In the genomic region with DNA sequence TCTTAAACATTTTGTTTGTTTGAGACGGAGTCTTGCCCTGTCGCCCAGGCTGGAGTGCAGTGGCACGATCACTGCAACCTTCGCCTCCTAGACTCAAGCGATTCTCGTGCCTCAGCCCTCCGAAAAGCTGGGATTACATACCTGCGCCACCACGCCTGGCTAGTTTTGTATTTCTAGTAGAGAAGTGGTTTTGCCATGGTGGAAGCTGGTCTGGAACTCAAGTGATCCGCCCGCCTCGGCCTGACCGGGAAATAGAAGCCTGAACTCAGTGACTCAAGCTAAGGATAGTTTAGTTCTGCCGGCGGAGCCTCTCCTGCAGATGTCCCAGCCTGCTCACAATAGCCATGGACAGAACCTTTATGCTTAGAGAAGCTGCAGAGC, we compare ENCODE assay signal across 8 cellular contexts. TPM values are rescaled to one million over a fixed set of nuclear protein-coding genes. Genes with fewer than 3 reads are reported as not detected.
DNase-seq lines count a peak whose midpoint lies in the region; ATAC-seq and TF ChIP-seq lines count a peak whose summit lies in the region.

No MANE protein-coding gene starts in this region.

- DNase-seq in NCI-H1436 (lab: John Stamatoyannopoulos, UW) (peak; percentile 8), NCI-H1436 treated with DMSO at 0.1 percent for 48 hours (lab: John Stamatoyannopoulos, UW) (no peak), KG1 (lab: John Stamatoyannopoulos, UW) (peak; percentile 42), WERI-Rb-1 (peak; percentile 21), endothelial cell (ENCODE audit: low spot score) (peak; percentile 33), mesendoderm (peak; percentile 60), stomach (peak; percentile 60)

- H2BK15ac ChIP-seq in mesendoderm (replicated peaks; ENCODE audit: low read depth), result no peak overlapping the region

- H3K79me2 ChIP-seq in mesendoderm (ENCODE audit: control insufficient read depth, insufficient read depth, low read length), result peaks cover 43% of the 10 kb centered on the region

- peak overlapping the region; percentile 82 for H4K8ac ChIP-seq in mesendoderm (ENCODE audit: low read depth, low read length)

- no peaks in the 10 kb centered on the region for H3K9me3 ChIP-seq in WERI-Rb-1 (ENCODE audit: severe bottlenecking)
- no peaks in the 10 kb centered on the region for H3K9me3 ChIP-seq in stomach

- H2BK5ac ChIP-seq in mesendoderm (ENCODE audit: low read length), result no peak overlapping the region

- H3K27ac ChIP-seq in WERI-Rb-1 (peak overlapping the region; percentile 96), mesendoderm (ENCODE audit: low read depth, low read length) (peak overlapping the region; percentile 89), stomach (peak overlapping the region; percentile 87 to 98 (median 92))

- H3K4me1 ChIP-seq in mesendoderm (ENCODE audit: control insufficient read depth, low read depth, low read length) (no peaks in the 10 kb centered on the region), stomach (peaks cover 17 to 54% (median 41%) of the 10 kb centered on the region in 4 donors)

- peak overlapping the region; percentile 70 for H3K9ac ChIP-seq in mesendoderm (ENCODE audit: low read length)

- H3K27ac Mint-ChIP-seq in endothelial cell (ENCODE audit: unreplicated experiment), result peak overlapping the region; percentile 100

- H3K4me3 ChIP-seq in WERI-Rb-1 (ENCODE audit: low read depth, low read length) (peak overlapping the region; percentile 84), mesendoderm (ENCODE audit: low read length) (peak overlapping the region; percentile 87), stomach (peak overlapping the region; percentile 52 to 80 (median 73))

- H3K4me1 Mint-ChIP-seq in endothelial cell (ENCODE audit: unreplicated experiment), result peaks cover 9% of the 10 kb centered on the region

- TF ChIP-seq CTCF in WERI-Rb-1 (IDR thresholded peaks at IDR 0.05; ENCODE audit: low read depth, low read length), result no peak
- no peak for TF ChIP-seq CTCF in endothelial cell (IDR thresholded peaks at IDR 0.05; ENCODE audit: unreplicated experiment)
- TF ChIP-seq CTCF in stomach (IDR thresholded peaks at IDR 0.05), result no peak

- peaks cover 7% of the 10 kb centered on the region for H3K36me3 Mint-ChIP-seq in endothelial cell (ENCODE audit: low read depth, unreplicated experiment)

- no peak overlapping the region for H2AK5ac ChIP-seq in mesendoderm (ENCODE audit: low read length)

- H3K27me3 ChIP-seq in WERI-Rb-1 (ENCODE audit: insufficient read depth, low read depth, severe bottlenecking) (no peaks in the 10 kb centered on the region), mesendoderm (ENCODE audit: insufficient read depth, low read length, poor library complexity) (no peaks in the 10 kb centered on the region), stomach (no peaks in the 10 kb centered on the region)

- H3K56ac ChIP-seq in mesendoderm (ENCODE audit: low read length), result peak overlapping the region; percentile 90

- H4K5ac ChIP-seq in mesendoderm (ENCODE audit: low read length), result no peak overlapping the region

- no peaks in the 10 kb centered on the region for H3K9me3 Mint-ChIP-seq in endothelial cell (ENCODE audit: unreplicated experiment)

- H3K36me3 ChIP-seq in WERI-Rb-1 (peaks cover 49% of the 10 kb centered on the region), mesendoderm (ENCODE audit: control insufficient read depth, insufficient read depth, low read length) (peaks cover 2% of the 10 kb centered on the region), stomach (peaks cover 0 to 31% (median 21%) of the 10 kb centered on the region in 4 donors)

- no peak overlapping the region for H3K4ac ChIP-seq in mesendoderm (ENCODE audit: low read depth, low read length)

- WGBS in mesendoderm (ENCODE audit: extremely low coverage, insufficient coverage, low lambda C conversion rate), result no CpG with 5 or more reads among the region's 15 CpGs
- WGBS in stomach, 5 donors, result 0 to 1% (median 0%) methylated on average over 11 to 15 of the region's 15 CpGs

- intact Hi-C loops in stomach (cut with DNase I; ENCODE audit: low total_unique reads), result no loop called here

- peak overlapping the region; percentile 98 for H3K4me3 Mint-ChIP-seq in endothelial cell (ENCODE audit: unreplicated experiment)

- peak overlapping the region; percentile 16 for H3K18ac ChIP-seq in mesendoderm (ENCODE audit: low read length)

- no peak for TF ChIP-seq EP300 in stomach (IDR thresholded peaks at IDR 0.05)

- peaks cover 10% of the 10 kb centered on the region for H3K79me1 ChIP-seq in mesendoderm (ENCODE audit: low read length)

- H3K23ac ChIP-seq in mesendoderm (ENCODE audit: low read length), result peak overlapping the region; percentile 37

- H3K27me3 Mint-ChIP-seq in endothelial cell (ENCODE audit: unreplicated experiment), result peaks cover 10% of the 10 kb centered on the region

- peak overlapping the region; percentile 1 for H3K4me2 ChIP-seq in mesendoderm (ENCODE audit: low read length)

- ATAC-seq in GM21723 (IDR thresholded peaks at IDR 0.05; ENCODE audit: unreplicated experiment), result peak; percentile 31

- TF ChIP-seq POLR2A in stomach (IDR thresholded peaks at IDR 0.05), result no peak

- H2BK120ac ChIP-seq in mesendoderm (ENCODE audit: low read depth, low read length), result no peak overlapping the region

RNA-seq across cellular contexts. Expression of a gene that starts 53.0 kb away (rescaled TPM):
- total RNA-seq in endothelial cell (ENCODE audit: unreplicated experiment), result 32.3 TPM
- polyA plus RNA-seq in mesendoderm (2013, experiment 1 of 2), result 20.2 TPM
- polyA plus RNA-seq in mesendoderm (2013, experiment 2 of 2), result 19.5 TPM
- total RNA-seq in stomach, result 10 to 100 TPM; 17.4 to 68.3 (median 30.3) TPM
- 1 to 10 TPM; 4.0 to 6.4 (median 4.1) TPM for polyA plus RNA-seq in stomach
